In genomic region chr19:45403781-45404556, GRCh38 we compare ENCODE assay signal across 8 cellular contexts. TPM values are rescaled to one million over a fixed set of nuclear protein-coding genes. Genes with fewer than 3 reads are reported as not detected.
A peak's percentile ranks its signal among the peaks of the same experiment; 100 is the strongest.
DNase-seq lines count a peak whose midpoint lies in the region; ATAC-seq and TF ChIP-seq lines count a peak whose summit lies in the region.

No MANE protein-coding gene starts in this region.

- ATAC-seq in CD8-positive, alpha-beta T cell = peak; percentile 16
- ATAC-seq in HG02610 (IDR thresholded peaks at IDR 0.05; ENCODE audit: unreplicated experiment) = no peak

- TF ChIP-seq CTCF in CD8-positive, alpha-beta T cell (IDR thresholded peaks at IDR 0.05) = peak; percentile 57
- TF ChIP-seq CTCF in MCF 10A (IDR thresholded peaks at IDR 0.05; ENCODE audit: unreplicated experiment) = peak; percentile 74

- H3K4me3 ChIP-seq in CD8-positive, alpha-beta T cell (ENCODE audit: low read depth, low read length) = peak overlapping the region; percentile 85

- peak overlapping the region; percentile 50 for H3K4me3 Mint-ChIP-seq in CD8-positive, alpha-beta T cell
- H3K4me3 Mint-ChIP-seq in T-helper 2 cell treated with Interferon-gamma antibody and Interleukin-4, amounts not matched to agents 5 μg/mL and 100 μg/mL, for 36 hours = peak overlapping the region; percentile 91
- peak overlapping the region; percentile 96 for H3K4me3 Mint-ChIP-seq in MCF 10A (ENCODE audit: unreplicated experiment)

- peaks cover 25% of the 10 kb centered on the region for H3K4me1 ChIP-seq in CD8-positive, alpha-beta T cell (ENCODE audit: insufficient read depth, low read length)

- no peaks in the 10 kb centered on the region for H3K9me3 ChIP-seq in CD8-positive, alpha-beta T cell (ENCODE audit: low read length)

- intact Hi-C loops in CD8-positive, alpha-beta T cell (cut with DNase I, micrococcal nuclease) = loop anchor here (2.0 to 10.0 kb wide), 2 partner anchors 311 to 391 kb away; partner anchors contain the start of genes PPP1R37 (in 2 of the 2) and DMWD (in 1 of the 2)
- intact Hi-C loops in MCF 10A (cut with micrococcal nuclease) = loop anchor here (2.0 kb wide), 1 partner anchor 27 kb away; no protein-coding TSS in a partner anchor

- CTCF ChIA-PET in CD8-positive, alpha-beta T cell (lab: Charles Lee) = interaction anchor here (0.7 to 1.5 kb wide), 3 partner anchors 35 to 301 kb away, joined by 3 to 5 read pairs (median 4); no protein-coding TSS in a partner anchor
- CTCF ChIA-PET in MCF 10A (lab: Yijun Ruan, JAX) = interaction anchor here (0.6 to 2.7 kb wide), 12 partner anchors 13 to 245 kb away, joined by 3 to 11 read pairs (median 3); partner anchors contain the start of gene FOSB

- H3K9me3 Mint-ChIP-seq in CD8-positive, alpha-beta T cell = no peaks in the 10 kb centered on the region
- H3K9me3 Mint-ChIP-seq in T-helper 2 cell treated with Interferon-gamma antibody and Interleukin-4, amounts not matched to agents 5 μg/mL and 100 μg/mL, for 36 hours = no peaks in the 10 kb centered on the region
- no peaks in the 10 kb centered on the region for H3K9me3 Mint-ChIP-seq in MCF 10A (ENCODE audit: unreplicated experiment)

- peaks cover 34% of the 10 kb centered on the region for H3K27me3 Mint-ChIP-seq in CD8-positive, alpha-beta T cell (ENCODE audit: low read depth)
- peaks cover 18% of the 10 kb centered on the region for H3K27me3 Mint-ChIP-seq in T-helper 2 cell treated with Interferon-gamma antibody and Interleukin-4, amounts not matched to agents 5 μg/mL and 100 μg/mL, for 36 hours (ENCODE audit: low read depth)
- no peaks in the 10 kb centered on the region for H3K27me3 Mint-ChIP-seq in MCF 10A (ENCODE audit: insufficient read depth, unreplicated experiment)

- peaks cover 30% of the 10 kb centered on the region for H3K27me3 ChIP-seq in CD8-positive, alpha-beta T cell (ENCODE audit: insufficient read depth, low read length)

- no TSS peak for BruUV-seq in MCF 10A (replicated peaks; lab: Mats Ljungman, UMichigan)

- peaks cover 31% of the 10 kb centered on the region for H3K4me1 Mint-ChIP-seq in CD8-positive, alpha-beta T cell (ENCODE audit: low read depth)
- peaks cover 39% of the 10 kb centered on the region for H3K4me1 Mint-ChIP-seq in T-helper 2 cell treated with Interferon-gamma antibody and Interleukin-4, amounts not matched to agents 5 μg/mL and 100 μg/mL, for 36 hours (ENCODE audit: low read depth)
- H3K4me1 Mint-ChIP-seq in MCF 10A (ENCODE audit: insufficient read depth, unreplicated experiment) = peaks cover 21% of the 10 kb centered on the region

- no peaks in the 10 kb centered on the region for H3K36me3 ChIP-seq in CD8-positive, alpha-beta T cell (ENCODE audit: insufficient read depth, low read length)

- DNase-seq in CD8-positive, alpha-beta T cell = peak in 6 of 7 experiments; percentile 31 to 80 (median 60)
- peak; percentile 67 for DNase-seq in HT1080 (ENCODE audit: low read depth)
- DNase-seq in T-helper 2 cell treated with Interferon-gamma antibody and Interleukin-4, amounts not matched to agents 5 μg/mL and 100 μg/mL, for 36 hours (ENCODE audit: low spot score) = peak; percentile 60
- DNase-seq in MCF 10A (ENCODE audit: unreplicated experiment) = peak; percentile 76
- peak; percentile 62 for DNase-seq in left kidney (ENCODE audit: low read depth, low spot score)
- peak; percentile 35 for DNase-seq in stimulated activated CD8-positive, alpha-beta memory T cell treated with anti-CD3 and anti-CD28 coated beads, Interleukin-7, amount 100 ng/mL, for 24 hours (ENCODE audit: low read depth)
- DNase-seq in RKO (ENCODE audit: low spot score) = no peak

- no peak overlapping the region for H3K27ac ChIP-seq in CD8-positive, alpha-beta T cell (ENCODE audit: low read depth, low read length)

- POLR2A ChIA-PET in CD8-positive, alpha-beta T cell (lab: Charles Lee) = no interaction called here
- POLR2A ChIA-PET in MCF 10A (lab: Yijun Ruan, JAX) = interaction anchor here (0.6 to 6.6 kb wide), 24 partner anchors 11 to 368 kb away, joined by 3 to 82 read pairs (median 4); partner anchors contain the start of genes ERCC1, FOSB, OPA3 and VASP

- no peak overlapping the region for H3K27ac Mint-ChIP-seq in CD8-positive, alpha-beta T cell
- H3K27ac Mint-ChIP-seq in T-helper 2 cell treated with Interferon-gamma antibody and Interleukin-4, amounts not matched to agents 5 μg/mL and 100 μg/mL, for 36 hours = peak overlapping the region; percentile 74
- peak overlapping the region; percentile 96 for H3K27ac Mint-ChIP-seq in MCF 10A (ENCODE audit: low read depth, unreplicated experiment)

- peaks cover 11% of the 10 kb centered on the region for H3K36me3 Mint-ChIP-seq in CD8-positive, alpha-beta T cell
- peaks cover 7% of the 10 kb centered on the region for H3K36me3 Mint-ChIP-seq in T-helper 2 cell treated with Interferon-gamma antibody and Interleukin-4, amounts not matched to agents 5 μg/mL and 100 μg/mL, for 36 hours (ENCODE audit: low read depth)
- peaks cover 23% of the 10 kb centered on the region for H3K36me3 Mint-ChIP-seq in MCF 10A (ENCODE audit: insufficient read depth, unreplicated experiment)

RNA-seq across cellular contexts. Expression of gene PPP1R13L, which starts 0.9 kb away (rescaled TPM):
- total RNA-seq in CD8-positive, alpha-beta T cell = 1 to 10 TPM; 2.5 to 3.6 TPM
- 18.9 and 34.3 TPM in 2 replicates for total RNA-seq in HT1080 (2014; rRNA removed; shearing (Covaris generic))
- polyA plus RNA-seq in HT1080 (2015; cell fraction: cytosol; rRNA removed) = 96.8 and 126 TPM in 2 replicates
- 198 and 211 TPM in 2 replicates for polyA plus RNA-seq in HT1080 (2015; cell fraction: nucleus; rRNA removed)
- 142 and 161 TPM in 2 replicates for total RNA-seq in MCF 10A (2022)

RNA-seq across cellular contexts. Expression of gene POLR1G, which starts 2.5 kb away (rescaled TPM):
- total RNA-seq in CD8-positive, alpha-beta T cell = under 1 TPM; 0.27 to 0.44 TPM
- 39.8 and 54.6 TPM in 2 replicates for total RNA-seq in HT1080 (2014; rRNA removed; shearing (Covaris generic))
- 15.5 and 15.7 TPM in 2 replicates for polyA plus RNA-seq in HT1080 (2015; cell fraction: cytosol; rRNA removed)
- polyA plus RNA-seq in HT1080 (2015; cell fraction: nucleus; rRNA removed) = 15.9 and 18.7 TPM in 2 replicates
- 9.6 and 17.6 TPM in 2 replicates for total RNA-seq in MCF 10A (2022)

RNA-seq across cellular contexts. Expression of gene ERCC1, which starts 19.7 kb away (rescaled TPM):
- total RNA-seq in CD8-positive, alpha-beta T cell = 10 to 100 TPM; 28.7 to 31.5 TPM
- total RNA-seq in HT1080 (2014; rRNA removed; shearing (Covaris generic)) = 125 and 137 TPM in 2 replicates
- 96.3 and 98.1 TPM in 2 replicates for polyA plus RNA-seq in HT1080 (2015; cell fraction: cytosol; rRNA removed)
- polyA plus RNA-seq in HT1080 (2015; cell fraction: nucleus; rRNA removed) = 99.8 and 118 TPM in 2 replicates
- total RNA-seq in MCF 10A (2022) = 186 and 227 TPM in 2 replicates

RNA-seq across cellular contexts. Expression of gene ERCC2, which starts 33.6 kb away (rescaled TPM):
- 10 to 100 TPM in 1 of 2 experiments, 1 to 10 TPM in 1; 9.1 to 11.8 TPM for total RNA-seq in CD8-positive, alpha-beta T cell
- total RNA-seq in HT1080 (2014; rRNA removed; shearing (Covaris generic)) = 20.0 and 23.9 TPM in 2 replicates
- 20.3 and 23.5 TPM in 2 replicates for polyA plus RNA-seq in HT1080 (2015; cell fraction: cytosol; rRNA removed)
- polyA plus RNA-seq in HT1080 (2015; cell fraction: nucleus; rRNA removed) = 75.8 and 82.3 TPM in 2 replicates
- total RNA-seq in MCF 10A (2022) = 19.2 and 27.8 TPM in 2 replicates
